In genomic region chr5:33659526-33660169, GRCh38 we compare ENCODE assay signal across 19 cellular contexts.
DNase-seq lines count a peak whose midpoint lies in the region; ATAC-seq, FAIRE-seq and TF ChIP-seq lines count a peak whose summit lies in the region.
"Had no signal": no experiment of that assay in that cellular context is flagged by ENCODE, and none has a peak within 500 bp of the region (broad histone marks: within the 10 kb centered on the region; RNA-seq: fewer than 3 reads in every experiment).

No MANE protein-coding gene starts in this region.

- TF ChIP-seq EP300 in HepG2 (IDR thresholded peaks at IDR 0.05; ENCODE audit: low read depth in 2 of 2, low read length in 2 of 2) (no peak), HepG2 (CRISPR knock-in tag; IDR thresholded peaks at IDR 0.05; ENCODE audit: borderline replicate concordance) (no peak), suprapubic skin (IDR thresholded peaks at IDR 0.05) (no peak)

- H4K12ac ChIP-seq in trophoblast cell (ENCODE audit: low read depth, low read length) = no peak overlapping the region

- TF ChIP-seq RAD21 in HepG2 (CRISPR knock-in tag; IDR thresholded peaks at IDR 0.05) = no peak

- H3K79me1 ChIP-seq in trophoblast cell (ENCODE audit: low read length) = no peaks in the 10 kb centered on the region

- H3K4me2 ChIP-seq in trophoblast cell (ENCODE audit: low read length) (no peak overlapping the region), HepG2 (ENCODE audit: low read depth, low read length) (no peak overlapping the region)

- no peak overlapping the region for H2BK5ac ChIP-seq in trophoblast cell (ENCODE audit: low read depth, low read length, poor library complexity)

- in situ Hi-C loops in HepG2 (cut with HindIII; ENCODE audit: extremely low pct_ligation_motif_present, low pct_unique_long_range_greater_than_20kb) = no loop called here

- H3K4me1 ChIP-seq in trophoblast cell (ENCODE audit: control insufficient read depth in 1 of 2, insufficient read depth in 2 of 2, low read length in 2 of 2) (peaks cover 4% of the 10 kb centered on the region in 2 experiments), HepG2 (ENCODE audit: insufficient read depth, low read length) (no peaks in the 10 kb centered on the region), suprapubic skin (no peaks in the 10 kb centered on the region)

- H2AK5ac ChIP-seq in trophoblast cell (ENCODE audit: low read length) = no peak overlapping the region

- H3K14ac ChIP-seq in trophoblast cell (ENCODE audit: low read length) = no peak overlapping the region

- peak overlapping the region; percentile 67 for H3K23ac ChIP-seq in trophoblast cell (ENCODE audit: low read length)

- WGBS in trophoblast cell (ENCODE audit: extremely low coverage, insufficient coverage, insufficient read length) = no CpG with 5 or more reads among the region's 2 CpGs
- 5% methylated on average over 2 of the region's 2 CpGs for WGBS in HepG2 (ENCODE audit: low lambda C conversion rate)
- 65% methylated on average over 2 of the region's 2 CpGs for WGBS in suprapubic skin

- no peaks in the 10 kb centered on the region for H4K20me1 ChIP-seq in HepG2 (ENCODE audit: insufficient read depth, low read length)

- no peak overlapping the region for H4K8ac ChIP-seq in trophoblast cell (ENCODE audit: low read depth, low read length)

- no TSS peak for BruUV-seq in HepG2 (replicated peaks; lab: Mats Ljungman, UMichigan)

- CTCF ChIA-PET in HepG2 (lab: Yijun Ruan, JAX; ENCODE audit: low intra/inter-chr PET ratio, low total read pairs) = no interaction called here

- H3K18ac ChIP-seq in trophoblast cell (ENCODE audit: low read length) = no peak overlapping the region

- TF ChIP-seq POLR2A in HepG2 (IDR thresholded peaks at IDR 0.05; ENCODE audit: insufficient read depth in 1 of 2, low read depth in 2 of 2, low read length in 2 of 2) = no peak
- no peak for TF ChIP-seq POLR2A in suprapubic skin (IDR thresholded peaks at IDR 0.05)

- H3K4me3 ChIP-seq in AG10803 (ENCODE audit: low read length) (no peak overlapping the region), HFF-Myc (replicated peaks; ENCODE audit: low read depth, low read length) (no peak overlapping the region), trophoblast cell (ENCODE audit: low read depth, low read length) (no peak overlapping the region), HepG2 (replicated peaks in 1 of 3; ENCODE audit: insufficient read depth in 1 of 3, low read depth in 2 of 3, low read length in 3 of 3) (no peak overlapping the region), suprapubic skin (no peak overlapping the region)

- H3K36me3 ChIP-seq in trophoblast cell (ENCODE audit: control insufficient read depth in 1 of 2, insufficient read depth in 2 of 2, low read length in 2 of 2) = no peaks in the 10 kb centered on the region
- H3K36me3 ChIP-seq in HepG2 (replicated peaks in 1 of 2; ENCODE audit: control insufficient read depth in 1 of 2, insufficient read depth in 2 of 2, low read length in 2 of 2) = no peaks in the 10 kb centered on the region
- no peaks in the 10 kb centered on the region for H3K36me3 ChIP-seq in suprapubic skin

- no peak overlapping the region for H2BK12ac ChIP-seq in trophoblast cell (ENCODE audit: low read length)

- no peak overlapping the region for H2BK120ac ChIP-seq in trophoblast cell (ENCODE audit: insufficient read depth, low read length, poor library complexity)

- POLR2A ChIA-PET in HepG2 (lab: Yijun Ruan, JAX) = no interaction called here

- intact Hi-C loops in HepG2 (cut with micrococcal nuclease; ENCODE audit: unreplicated experiment) = no loop called here

- H3K4ac ChIP-seq in trophoblast cell (ENCODE audit: low read depth, low read length) = no peak overlapping the region

- H3K27ac ChIP-seq in trophoblast cell (ENCODE audit: low read depth, low read length) (no peak overlapping the region), HepG2 (ENCODE audit: extremely low read length, insufficient read depth, low read length) (no peak overlapping the region), suprapubic skin (no peak overlapping the region)

- H3K9me3 ChIP-seq in trophoblast cell (ENCODE audit: insufficient read depth, low read depth, low read length) (no peaks in the 10 kb centered on the region), HepG2 (ENCODE audit: low read length) (no peaks in the 10 kb centered on the region), suprapubic skin (no peaks in the 10 kb centered on the region)

- no peaks in the 10 kb centered on the region for H3K27me3 ChIP-seq in trophoblast cell (ENCODE audit: insufficient read depth, low read length)
- no peaks in the 10 kb centered on the region; a peak in 1 of 5 replicates for H3K27me3 ChIP-seq in HepG2 (ENCODE audit: control insufficient read depth in 1 of 2, insufficient read depth in 2 of 2, low read length in 2 of 2)
- H3K27me3 ChIP-seq in suprapubic skin = no peaks in the 10 kb centered on the region

- no peak overlapping the region for H4K91ac ChIP-seq in trophoblast cell (ENCODE audit: low read depth, low read length)

- FAIRE-seq in HepG2 (lab: Jason Lieb, UNC) = no peak
- FAIRE-seq: A204.1, D721Med, G401.6, GM12892 had no signal

- no peaks in the 10 kb centered on the region for H3K79me2 ChIP-seq in trophoblast cell (ENCODE audit: control insufficient read depth, insufficient read depth, low read length, poor library complexity)
- no peaks in the 10 kb centered on the region for H3K79me2 ChIP-seq in HepG2 (ENCODE audit: insufficient read depth, low read length)

- H2AFZ ChIP-seq in trophoblast cell (ENCODE audit: insufficient read depth, low read length, poor library complexity) = no peak overlapping the region
- H2AFZ ChIP-seq in HepG2 (ENCODE audit: low read length) = no peak overlapping the region

- H3K9ac ChIP-seq in trophoblast cell (ENCODE audit: low read length) = no peak overlapping the region
- no peak overlapping the region for H3K9ac ChIP-seq in HepG2 (ENCODE audit: insufficient read depth, low read depth, low read length)

- DNase-seq in AG10803 (ENCODE audit: low read depth) = peak; percentile 74
- DNase-seq in HFF-Myc (ENCODE audit: extremely low read depth, low read depth) = peak; percentile 42
- peak; percentile 49 for DNase-seq in fibroblast of peridontal ligament (ENCODE audit: extremely low read depth)
- DNase-seq in trophoblast cell = no peak
- no peak for DNase-seq in HepG2 (ENCODE audit: low spot score)
- DNase-seq in suprapubic skin (ENCODE audit: low spot score in 2 of 2) = no peak
- DNase-seq: CD8-positive, alpha-beta T cell; COR-L47; DMS153; DMS79 treated with DMSO at 0.1 percent for 48 hours; EL; GOT3; H9; IMR-90 had no signal

- TF ChIP-seq CTCF in AG10803 (conservative IDR thresholded peaks at IDR 0.05; ENCODE audit: low read length) = no peak
- no peak for TF ChIP-seq CTCF in HFF-Myc (IDR thresholded peaks at IDR 0.05; ENCODE audit: low read depth, low read length, missing control alignments)
- no peak for TF ChIP-seq CTCF in HepG2 (CRISPR knock-in tag; IDR thresholded peaks at IDR 0.05)
- TF ChIP-seq CTCF in suprapubic skin (IDR thresholded peaks at IDR 0.05) = no peak

- no peak for ATAC-seq in HG03159 (IDR thresholded peaks at IDR 0.05; ENCODE audit: unreplicated experiment)
- ATAC-seq in HepG2 = no peak
- ATAC-seq: CD8-positive, alpha-beta T cell had no signal

TF ChIP-seq in HepG2, 621 proteins besides CTCF, POLR2A, EP300 and RAD21 (continues in another document):
- TF ChIP-seq ZZZ3 (CRISPR knock-in tag; IDR thresholded peaks at IDR 0.05; ENCODE audit: borderline replicate concordance) (no peak), ZFP91 (CRISPR knock-in tag; IDR thresholded peaks at IDR 0.05; ENCODE audit: borderline replicate concordance) (no peak), NCOA1 (CRISPR knock-in tag; IDR thresholded peaks at IDR 0.05) (no peak), CBX2 (IDR thresholded peaks at IDR 0.05; ENCODE audit: low read depth, low read length) (no peak), CBX2 (CRISPR knock-in tag; IDR thresholded peaks at IDR 0.05; ENCODE audit: low read depth) (no peak), ZNF670 (CRISPR knock-in tag; IDR thresholded peaks at IDR 0.05; ENCODE audit: borderline replicate concordance) (no peak), ZFYVE20 (CRISPR knock-in tag; IDR thresholded peaks at IDR 0.05; ENCODE audit: borderline replicate concordance, low read depth) (no peak), KDM3A (CRISPR knock-in tag; IDR thresholded peaks at IDR 0.05; ENCODE audit: low read depth) (no peak), BCL3 (CRISPR knock-in tag; IDR thresholded peaks at IDR 0.05) (no peak), JDP2 (CRISPR knock-in tag; IDR thresholded peaks at IDR 0.05; ENCODE audit: borderline replicate concordance) (no peak), ZNF296 (CRISPR knock-in tag; conservative IDR thresholded peaks at IDR 0.05) (no peak)

Comparison
In these comparisons a context has a peak if more than half of its experiments do, and no peak if none do; other contexts are left out.
1. DNase-seq: peak in AG10803 (single experiment), HFF-Myc (single experiment) and fibroblast of peridontal ligament (single experiment); none in trophoblast cell (0 of 2), HepG2 (single experiment) and suprapubic skin (0 of 2).